In genomic region chrX:140022482-140022881, GRCh38 we compare ENCODE assay signal across 24 cellular contexts. TPM values are rescaled to one million over a fixed set of nuclear protein-coding genes. Genes with fewer than 3 reads are reported as not detected.
"Had no signal": no experiment of that assay in that cellular context is flagged by ENCODE, and none has a peak within 500 bp of the region (broad histone marks: within the 10 kb centered on the region; RNA-seq: fewer than 3 reads in every experiment).

No MANE protein-coding gene starts in this region.

- FAIRE-seq: RCC 7860 had no signal

- H3K27me3 ChIP-seq: SJSA1 had no signal

- DNase-seq: KBM-7, MV-4-11, NCI-H1048, NCI-H1105, NCI-H1417, NCI-H1436 treated with DMSO at 0.1 percent for 48 hours, NCI-H1694, NCI-H187 treated with DMSO at 0.1 percent for 48 hours, NCI-H2029 treated with DMSO at 0.1 percent for 48 hours, NCI-H2171 treated with DMSO at 0.1 percent for 48 hours, NCI-H345, NCI-H446 treated with DMSO at 0.1 percent for 48 hours, NCI-H510A treated with DMSO at 0.1 percent for 48 hours, NCI-H526, NCI-H748 treated with DMSO at 0.1 percent for 48 hours, Right ventricle myocardium superior, RPMI8226, SIG-M5 had no signal

- H3K27ac ChIP-seq: HL-60, SJSA1, SK-N-MC had no signal

- H3K9me3 ChIP-seq: SJSA1 had no signal

- H3K4me3 ChIP-seq: SJSA1, SK-N-MC had no signal

- H3K4me1 ChIP-seq: SJSA1 had no signal

- H3K36me3 ChIP-seq: SJSA1 had no signal

RNA-seq across cellular contexts. Expression of gene CXorf66, which starts 57.2 kb away (rescaled TPM):
- total RNA-seq: LHCN-M2, MCF 10A, Right ventricle myocardium superior, SJSA1 had no signal
